Comparison of ENCODE assay signal across 8 cellular contexts in genomic region chr3:40310690-40311089, GRCh38. TPM values are rescaled to one million over a fixed set of nuclear protein-coding genes. Genes with fewer than 3 reads are reported as not detected.
DNase-seq lines count a peak whose midpoint lies in the region; ATAC-seq, FAIRE-seq and TF ChIP-seq lines count a peak whose summit lies in the region.

No MANE protein-coding gene starts in this region.

- intact Hi-C loops in heart right ventricle (cut with DNase I), result loop anchor here in 4 of 10 donors (5.0 to 10.0 kb wide), 5 partner anchors 63 to 606 kb away; partner anchors contain the start of gene RPL14 (in 1 of the 4)
- intact Hi-C loops in cardiac septum (cut with DNase I), result loop anchor here (5.0 kb wide), 1 partner anchor 147 kb away; the partner anchor contains the start of gene RPL14
- intact Hi-C loops in HepG2 (cut with micrococcal nuclease; ENCODE audit: unreplicated experiment), result loop anchor here (1.0 kb wide), 1 partner anchor 143 kb away; no protein-coding TSS in a partner anchor

- H3K27me3 ChIP-seq in heart right ventricle (no peaks in the 10 kb centered on the region), HepG2 (ENCODE audit: control insufficient read depth in 1 of 2, insufficient read depth in 2 of 2, low read length in 2 of 2) (no peaks in the 10 kb centered on the region), thymus (ENCODE audit: control insufficient read depth, insufficient read depth) (no peaks in the 10 kb centered on the region)

- in situ Hi-C loops in astrocyte of the cerebellum (cut with HindIII; ENCODE audit: low sequenced_read_pairs) (no loop called here), HepG2 (cut with HindIII; ENCODE audit: extremely low pct_ligation_motif_present, low pct_unique_long_range_greater_than_20kb) (loop anchor here (10.0 kb wide), 1 partner anchor 144 kb away; the partner anchor contains the start of gene RPL14), GM13977 (cut with MboI; ENCODE audit: low pct_unique_long_range_greater_than_20kb, low sequenced_read_pairs, unreplicated experiment) (loop anchor here (25.0 kb wide), 1 partner anchor 1577 kb away; no protein-coding TSS in a partner anchor)

- H3K4me3 ChIP-seq in heart right ventricle, result peak overlapping the region; percentile 65 to 98 (median 90)
- H3K4me3 ChIP-seq in astrocyte of the cerebellum (ENCODE audit: low read depth, low read length), result peak overlapping the region; percentile 92
- H3K4me3 ChIP-seq in HepG2 (replicated peaks in 1 of 3; ENCODE audit: insufficient read depth in 1 of 3, low read depth in 2 of 3, low read length in 3 of 3), result peak overlapping the region; percentile 88 to 94 (median 93)
- peak overlapping the region; percentile 97 for H3K4me3 ChIP-seq in thymus (ENCODE audit: low read length)

- CTCF ChIA-PET in HepG2 (lab: Yijun Ruan, JAX; ENCODE audit: low intra/inter-chr PET ratio, low total read pairs), result no interaction called here

- 3 to 4% methylated on average over 6 of the region's 6 CpGs for WGBS in heart right ventricle, 2 donors
- WGBS in HepG2 (ENCODE audit: low lambda C conversion rate), result 17% methylated on average over 6 of the region's 6 CpGs
- 30% methylated on average over 6 of the region's 6 CpGs for WGBS in thymus

- H3K36me3 ChIP-seq in heart right ventricle, result peaks cover 0 to 45% (median 31%) of the 10 kb centered on the region in 9 donors
- peaks cover 0 to 12% of the 10 kb centered on the region in 2 experiments for H3K36me3 ChIP-seq in HepG2 (replicated peaks in 1 of 2; ENCODE audit: control insufficient read depth in 1 of 2, insufficient read depth in 2 of 2, low read length in 2 of 2)
- H3K36me3 ChIP-seq in thymus (ENCODE audit: control insufficient read depth, insufficient read depth), result peaks cover 25% of the 10 kb centered on the region

- TF ChIP-seq EP300 in HepG2 (IDR thresholded peaks at IDR 0.05; ENCODE audit: low read depth in 2 of 2, low read length in 2 of 2) (no peak), HepG2 (CRISPR knock-in tag; IDR thresholded peaks at IDR 0.05; ENCODE audit: borderline replicate concordance) (no peak)

- H4K20me1 ChIP-seq in HepG2 (ENCODE audit: insufficient read depth, low read length), result no peaks in the 10 kb centered on the region; the same call in 1 of the 2 replicates

- peaks cover 19% of the 10 kb centered on the region for H3K79me2 ChIP-seq in HepG2 (ENCODE audit: insufficient read depth, low read length)

- POLR2A ChIA-PET in HepG2 (lab: Yijun Ruan, JAX), result interaction anchor here (0.6 to 1.0 kb wide), 2 partner anchors 147 to 195 kb away, joined by 3 read pairs; partner anchors contain the start of genes RPL14 and ZNF620

- ATAC-seq in heart right ventricle, result no peak
- ATAC-seq in HepG2, result no peak

- H3K9ac ChIP-seq in HepG2 (ENCODE audit: insufficient read depth, low read depth, low read length), result peak overlapping the region; percentile 96

- no peak for TF ChIP-seq RAD21 in HepG2 (CRISPR knock-in tag; IDR thresholded peaks at IDR 0.05)

- TF ChIP-seq CTCF in heart right ventricle (IDR thresholded peaks at IDR 0.05), result no peak
- no peak for TF ChIP-seq CTCF in astrocyte of the cerebellum (IDR thresholded peaks at IDR 0.05; ENCODE audit: low read depth, low read length, missing control alignments)
- TF ChIP-seq CTCF in HepG2 (CRISPR knock-in tag; IDR thresholded peaks at IDR 0.05), result no peak
- no peak for TF ChIP-seq CTCF in GM13977 (IDR thresholded peaks at IDR 0.05; ENCODE audit: extremely low read depth, insufficient read depth, missing control alignments)

- H3K27ac ChIP-seq in heart right ventricle (peak overlapping the region; percentile 35 to 100 (median 98)), HepG2 (ENCODE audit: extremely low read length, insufficient read depth, low read length) (peak overlapping the region; percentile 96), thymus (ENCODE audit: low read depth) (no peak overlapping the region)

- no peak for FAIRE-seq in HepG2 (lab: Jason Lieb, UNC)

- no peak for TF ChIP-seq POLR2A in HepG2 (IDR thresholded peaks at IDR 0.05; ENCODE audit: insufficient read depth in 1 of 2, low read depth in 2 of 2, low read length in 2 of 2)

- H2AFZ ChIP-seq in HepG2 (ENCODE audit: low read length), result no peak overlapping the region

- DNase-seq in heart right ventricle (no peak), cardiac septum (ENCODE audit: low spot score) (no peak), astrocyte of the cerebellum (ENCODE audit: low read depth) (no peak), HepG2 (ENCODE audit: low spot score) (no peak), AML-193 (lab: John Stamatoyannopoulos, UW) (no peak), GM13977 (ENCODE audit: low spot score) (no peak), HuH-7.5 (ENCODE audit: low spot score) (no peak)

- no TSS peak for BruUV-seq in HepG2 (replicated peaks; lab: Mats Ljungman, UMichigan)

- peaks cover 0 to 58% (median 43%) of the 10 kb centered on the region in 9 donors for H3K4me1 ChIP-seq in heart right ventricle
- peaks cover 44% of the 10 kb centered on the region for H3K4me1 ChIP-seq in HepG2 (ENCODE audit: insufficient read depth, low read length)
- H3K4me1 ChIP-seq in thymus (ENCODE audit: control insufficient read depth, insufficient read depth, low read length), result no peaks in the 10 kb centered on the region

- H3K9me3 ChIP-seq in heart right ventricle (no peaks in the 10 kb centered on the region), HepG2 (ENCODE audit: low read length) (no peaks in the 10 kb centered on the region), thymus (ENCODE audit: control insufficient read depth) (no peaks in the 10 kb centered on the region)

- peak overlapping the region; percentile 77 for H3K4me2 ChIP-seq in HepG2 (ENCODE audit: low read depth, low read length)

TF ChIP-seq in HepG2, 621 proteins besides CTCF, POLR2A, EP300 and RAD21:
- TF ChIP-seq ATF4 (CRISPR knock-in tag; IDR thresholded peaks at IDR 0.05) (peak in 1 of 2 experiments; percentile 47; a peak in 1 of 4 replicates), ZFX (CRISPR knock-in tag; IDR thresholded peaks at IDR 0.05; ENCODE audit: low read depth) (no peak)

RNA-seq across cellular contexts. Expression of gene EIF1B, which starts 1.2 kb away (rescaled TPM):
- total RNA-seq in heart right ventricle (100 to 1,000 TPM; 203 to 381 (median 303) TPM), cardiac septum (261 TPM), HepG2 (2016; rRNA removed; fragmentation: Illumina TruSeq; extraction: Trizol) (12.7 and 26.6 TPM in 2 replicates)
- polyA plus RNA-seq in heart right ventricle (100 to 1,000 TPM; 111 to 202 TPM), HepG2 (2011; rRNA removed) (28.0 and 29.1 TPM in 2 replicates), thymus (101 TPM)
- total RNA-seq in HepG2 (2016; cell fraction: cytosol; rRNA removed; fragmentation: Illumina TruSeq; extraction: Trizol; ENCODE audit: low read depth), result 6.9 and 7.8 TPM in 2 replicates
- total RNA-seq in HepG2 (2016; cell fraction: insoluble cytoplasmic fraction; rRNA removed; fragmentation: Illumina TruSeq; extraction: Trizol), result 12.7 and 26.8 TPM in 2 replicates
- 12.7 and 13.6 TPM in 2 replicates for total RNA-seq in HepG2 (2016; cell fraction: membrane; rRNA removed; fragmentation: Illumina TruSeq; extraction: Trizol)
- total RNA-seq in HepG2 (2016; cell fraction: nucleus; rRNA removed; fragmentation: Illumina TruSeq; extraction: Trizol), result 30.8 and 31.8 TPM in 2 replicates
- polyA plus RNA-seq in HepG2 (2011; cell fraction: cytosol; rRNA removed), result 14.0 and 18.8 TPM in 2 replicates
- 23.7 and 28.7 TPM in 2 replicates for polyA plus RNA-seq in HepG2 (2011; cell fraction: nucleus; rRNA removed)
- 87.1 and 99.1 TPM in 2 replicates for polyA plus RNA-seq in HepG2 (2012)
- polyA plus RNA-seq in HepG2 (2016; cell fraction: cytosol; fragmentation: Illumina TruSeq; extraction: Trizol; ENCODE audit: low read depth), result 28.7 and 30.6 TPM in 2 replicates
- 103 and 112 TPM in 2 replicates for polyA plus RNA-seq in HepG2 (2016; cell fraction: insoluble cytoplasmic fraction; fragmentation: Illumina TruSeq; extraction: Trizol; ENCODE audit: low read depth)
- 42.0 and 42.2 TPM in 2 replicates for polyA plus RNA-seq in HepG2 (2016; cell fraction: membrane; fragmentation: Illumina TruSeq; extraction: Trizol; ENCODE audit: low read depth)
- polyA plus RNA-seq in HepG2 (2016; cell fraction: nucleus; fragmentation: Illumina TruSeq; extraction: Trizol; ENCODE audit: insufficient read depth, low read depth), result 118 and 130 TPM in 2 replicates
- polyA minus RNA-seq in HepG2 (2011; rRNA and poly(A)+ RNA removed; ENCODE audit: low replicate concordance), result 4.3 and 4.4 TPM in 2 replicates
- polyA minus RNA-seq in HepG2 (2011; cell fraction: cytosol; rRNA and poly(A)+ RNA removed), result 13.9 and 15.7 TPM in 2 replicates
- polyA minus RNA-seq in HepG2 (2011; cell fraction: nucleus; rRNA and poly(A)+ RNA removed), result 29.2 and 30.7 TPM in 2 replicates
